ENCODE assay signal across 1 cellular context in genomic region chr4:185033072-185033471, GRCh38.
TF ChIP-seq lines count a peak whose summit lies in the region.

No MANE protein-coding gene starts in this region.

TF ChIP-seq in H1, 55 proteins besides CTCF, POLR2A, EP300 and RAD21:
- TF ChIP-seq ATF3 (IDR thresholded peaks at IDR 0.05; ENCODE audit: insufficient read depth, low read depth, low read length) = no peak
- no peak for TF ChIP-seq KDM1A (IDR thresholded peaks at IDR 0.05; ENCODE audit: borderline replicate concordance, low read length)
- no peak for TF ChIP-seq EGR1 (IDR thresholded peaks at IDR 0.05; ENCODE audit: borderline replicate concordance, low read depth, low read length)
TF ChIP-seq in H1: peak in this region for 0.
